Comparison of ENCODE assay signal across 30 cellular contexts in the genomic region with DNA sequence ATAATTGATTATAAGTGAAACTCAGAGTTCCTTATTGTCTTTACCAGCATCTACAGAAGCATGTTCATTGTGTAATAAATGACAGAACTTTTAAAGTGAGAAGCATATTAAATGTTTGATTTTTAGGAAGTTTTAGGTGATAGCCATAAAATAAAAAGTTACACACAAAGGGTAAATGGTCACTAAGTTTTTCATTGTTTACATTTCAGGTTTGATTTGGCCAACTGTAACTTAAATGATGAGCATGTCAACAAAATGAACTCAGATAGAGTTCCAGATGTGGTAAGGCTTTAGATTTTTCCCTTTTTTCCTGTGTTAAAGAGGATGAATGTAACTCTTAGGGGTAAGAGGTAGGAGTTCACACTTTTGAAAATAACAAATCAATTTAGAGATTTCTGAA.
"Had no signal": no experiment of that assay in that cellular context is flagged by ENCODE, and none has a peak within 500 bp of the region (broad histone marks: within the 10 kb centered on the region; RNA-seq: fewer than 3 reads in every experiment).

No MANE protein-coding gene starts in this region.

- H3K27me3 ChIP-seq: ascending aorta, body of pancreas, brain microvascular endothelial cell, breast epithelium had no signal

- H3K9me3 ChIP-seq: ascending aorta, body of pancreas, breast epithelium had no signal

- H3K4me3 ChIP-seq: ascending aorta, body of pancreas, breast epithelium had no signal

- H3K4me1 ChIP-seq: ascending aorta, breast epithelium had no signal

- H3K27ac ChIP-seq: ascending aorta, body of pancreas, brain microvascular endothelial cell, breast epithelium, VCaP had no signal

- ATAC-seq: activated CD8-positive, alpha-beta memory T cell treated with anti-CD3 and anti-CD28 coated beads, Interleukin-2, amount 10 ng/mL, durations not matched to agents 7 days and 5 days; activated CD8-positive, alpha-beta T cell treated with anti-CD3 and anti-CD28 coated beads, Interleukin-2, amount 10 ng/mL, durations not matched to agents 7 days and 5 days; activated naive CD8-positive, alpha-beta T cell treated with anti-CD3 and anti-CD28 coated beads, Interleukin-2, amount 50 U/mL, for 24 hours; body of pancreas had no signal

- FAIRE-seq: TTC549 had no signal

- DNase-seq: activated B cell treated with CpG ODN at 0.5 μM for 24 hours; activated CD4-positive, alpha-beta memory T cell treated with anti-CD3 and anti-CD28 coated beads, Interleukin-2, amount 10 ng/mL, durations not matched to agents 7 days and 5 days; activated CD4-positive, alpha-beta T cell treated with anti-CD3 and anti-CD28 coated beads for 48 hours; activated CD4-positive, alpha-beta T cell treated with anti-CD3 and anti-CD28 coated beads, Interleukin-2, amount 10 ng/mL, durations not matched to agents 7 days and 5 days; activated CD4-positive, alpha-beta T cell treated with anti-CD3 and anti-CD28 coated beads, Interleukin-2, amount 50 U/mL, for 48 hours; activated CD4-positive, CD25-positive, alpha-beta regulatory T cell treated with anti-CD3 and anti-CD28 coated beads, Interleukin-2, amount 50 U/mL, for 72 hours; activated CD8-positive, alpha-beta memory T cell treated with anti-CD3 and anti-CD28 coated beads for 24 hours; activated CD8-positive, alpha-beta memory T cell treated with anti-CD3 and anti-CD28 coated beads, Interleukin-2, amount 10 ng/mL, durations not matched to agents 7 days and 5 days; activated CD8-positive, alpha-beta memory T cell treated with anti-CD3 and anti-CD28 coated beads, Interleukin-2, amount 50 U/mL, for 48 hours; activated CD8-positive, alpha-beta T cell treated with anti-CD3 and anti-CD28 coated beads, Interleukin-2, amount 10 ng/mL, durations not matched to agents 7 days and 5 days; activated effector memory CD4-positive, alpha-beta T cell treated with Interleukin-2 at 50 U/mL for 16 hours; activated gamma-delta T cell; activated naive CD4-positive, alpha-beta T cell treated with anti-CD3 and anti-CD28 coated beads, Interleukin-2, amount 10 ng/mL, durations not matched to agents 7 days and 5 days; activated naive CD4-positive, alpha-beta T cell treated with Interleukin-2 at 50 U/mL for 16 hours; activated naive CD8-positive, alpha-beta T cell treated with anti-CD3 and anti-CD28 coated beads, Interleukin-2, amount 10 ng/mL, durations not matched to agents 7 days and 5 days; activated naive CD8-positive, alpha-beta T cell treated with anti-CD3 and anti-CD28 coated beads, Interleukin-2, amount 50 U/mL, for 24 hours; activated T-cell treated with anti-CD3 and anti-CD28 coated beads, Interleukin-2, amount 50 U/mL, for 24 hours; activated T-cell treated with anti-CD3 and anti-CD28 coated beads, Interleukin-2, amount 50 U/mL, for 48 hours; amygdala; anterior cingulate cortex; body of pancreas; brain microvascular endothelial cell; central memory CD4-positive, alpha-beta T cell; T-helper 1 cell; T-helper 2 cell; T-helper 9 cell had no signal
